Comparison of ENCODE assay signal across 18 cellular contexts in genomic region chr1:86231076-86231475, GRCh38.
DNase-seq lines count a peak whose midpoint lies in the region; FAIRE-seq and TF ChIP-seq lines count a peak whose summit lies in the region.
"Had no signal": no experiment of that assay in that cellular context is flagged by ENCODE, and none has a peak within 500 bp of the region (broad histone marks: within the 10 kb centered on the region; RNA-seq: fewer than 3 reads in every experiment).

No MANE protein-coding gene starts in this region.

- TF ChIP-seq CTCF in AG10803 (conservative IDR thresholded peaks at IDR 0.05; ENCODE audit: low read length): no peak
- TF ChIP-seq CTCF in fibroblast of mammary gland (conservative IDR thresholded peaks at IDR 0.05; ENCODE audit: control insufficient read depth, insufficient read depth, low read depth, low read length): no peak
- no peak for TF ChIP-seq CTCF in CD14-positive monocyte (IDR thresholded peaks at IDR 0.05)
- no peak for TF ChIP-seq CTCF in type B pancreatic cell (conservative IDR thresholded peaks at IDR 0.05)

- no peaks in the 10 kb centered on the region for H3K36me3 Mint-ChIP-seq in CD14-positive monocyte
- H3K36me3 Mint-ChIP-seq in type B pancreatic cell: no peaks in the 10 kb centered on the region

- intact Hi-C loops in CD14-positive monocyte (cut with micrococcal nuclease): no loop called here

- H3K4me3 Mint-ChIP-seq in CD14-positive monocyte (no peak overlapping the region), type B pancreatic cell (no peak overlapping the region)

- H3K27ac Mint-ChIP-seq in CD14-positive monocyte: peak overlapping the region in 1 of 7 donors; percentile 55
- no peak overlapping the region for H3K27ac Mint-ChIP-seq in type B pancreatic cell

- H3K9me3 Mint-ChIP-seq in CD14-positive monocyte: peaks cover 0 to 8% (median 3%) of the 10 kb centered on the region in 7 donors
- H3K9me3 Mint-ChIP-seq in type B pancreatic cell: no peaks in the 10 kb centered on the region

- H3K27me3 Mint-ChIP-seq in CD14-positive monocyte (ENCODE audit: low read depth in 3 of 3): no peaks in the 10 kb centered on the region
- no peaks in the 10 kb centered on the region for H3K27me3 Mint-ChIP-seq in type B pancreatic cell

- no peak for FAIRE-seq in RCC 7860 (lab: Jason Lieb, UNC)
- FAIRE-seq: GM12878, GM18507, GM19239, H1 had no signal

- DNase-seq in AG10803 (ENCODE audit: low read depth): peak; percentile 38
- DNase-seq in GM04504 (ENCODE audit: low read depth): peak; percentile 10
- peak; percentile 16 for DNase-seq in NCI-H226
- peak; percentile 20 for DNase-seq in fibroblast of mammary gland (ENCODE audit: low read depth)
- DNase-seq in CD14-positive monocyte (ENCODE audit: low spot score): no peak
- DNase-seq in RCC 7860 (ENCODE audit: low spot score): no peak
- DNase-seq in type B pancreatic cell (ENCODE audit: extremely low spot score, unreplicated experiment): no peak
- DNase-seq in putamen (ENCODE audit: low spot score): no peak
- DNase-seq: BE2C, Karpas-422, NCI-H1436 treated with DMSO at 0.1 percent for 48 hours, NCI-H345, NCI-H69, SIG-M5 had no signal

- H3K4me1 Mint-ChIP-seq in CD14-positive monocyte (peaks cover 2% of the 10 kb centered on the region), type B pancreatic cell (ENCODE audit: unreplicated experiment) (no peaks in the 10 kb centered on the region)

- H3K4me3 ChIP-seq in AG10803 (ENCODE audit: low read length): no peak overlapping the region
- no peak overlapping the region for H3K4me3 ChIP-seq in fibroblast of mammary gland (ENCODE audit: control insufficient read depth, low read depth, low read length)
- H3K4me3 ChIP-seq: GM12878 had no signal

Comparison
In these comparisons a context has a peak if more than half of its experiments do, and no peak if none do; other contexts are left out.
1. DNase-seq: peak in AG10803 (single experiment), GM04504 (single experiment), NCI-H226 (single experiment) and fibroblast of mammary gland (single experiment); none in CD14-positive monocyte (single experiment), RCC 7860 (single experiment), type B pancreatic cell (single experiment) and putamen (single experiment).